In the genomic region with DNA sequence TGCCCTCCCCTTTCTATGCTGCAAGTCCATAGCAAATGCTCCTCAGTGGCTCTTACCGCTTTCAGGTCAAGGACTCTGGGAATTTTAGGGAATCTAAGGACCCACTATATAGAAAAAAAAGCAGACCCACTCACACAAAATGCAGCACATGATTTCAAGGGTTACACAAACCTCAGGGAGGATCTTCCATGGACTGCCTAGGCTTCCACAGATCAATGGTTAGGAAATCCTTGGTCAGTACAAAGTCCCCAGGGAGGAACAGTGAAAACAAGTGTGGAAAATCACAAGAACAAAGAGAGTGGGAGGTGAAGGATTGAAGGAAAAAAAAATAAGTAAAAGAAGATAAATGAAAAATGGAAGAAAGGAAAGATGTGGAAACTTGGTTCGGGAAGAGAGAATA, we compare ENCODE assay signal across 18 cellular contexts.
A peak's percentile ranks its signal among the peaks of the same experiment; 100 is the strongest.
DNase-seq lines count a peak whose midpoint lies in the region; ATAC-seq and TF ChIP-seq lines count a peak whose summit lies in the region.
"Had no signal": no experiment of that assay in that cellular context is flagged by ENCODE, and none has a peak within 500 bp of the region (broad histone marks: within the 10 kb centered on the region; RNA-seq: fewer than 3 reads in every experiment).

No MANE protein-coding gene starts in this region.

- no peak overlapping the region for H3K4me3 Mint-ChIP-seq in activated naive CD4-positive, alpha-beta T cell treated with anti-CD3 and anti-CD28 coated beads, Interleukin-2, amount 10 ng/mL, durations not matched to agents 7 days and 5 days
- no peak overlapping the region for H3K4me3 Mint-ChIP-seq in neural progenitor cell
- H3K4me3 Mint-ChIP-seq in activated T-helper 1 cell treated with anti-CD3 and anti-CD28 coated beads, Interleukin-12 subunit alpha, Interleukin-12 subunit beta, Interleukin-2, Interleukin-4 antibody, amounts not matched to agents 30 ng/mL and 10 ng/mL and 1 ng/mL, durations not matched to agents 14 hours and 24 hours and 36 hours = no peak overlapping the region
- H3K4me3 Mint-ChIP-seq in stimulated activated naive B cell treated with anti-CD40 and anti-IgM and Interleukin-4, amounts not matched to agents 10 μg/mL and 1 μg/mL and 100 μg/mL, for 72 hours = no peak overlapping the region
- H3K4me3 Mint-ChIP-seq: CD8-positive, alpha-beta memory T cell; GM23338 had no signal

- peaks cover 30% of the 10 kb centered on the region for H3K4me1 Mint-ChIP-seq in activated naive CD4-positive, alpha-beta T cell treated with anti-CD3 and anti-CD28 coated beads, Interleukin-2, amount 10 ng/mL, durations not matched to agents 7 days and 5 days
- no peaks in the 10 kb centered on the region for H3K4me1 Mint-ChIP-seq in neural progenitor cell
- H3K4me1 Mint-ChIP-seq in activated T-helper 1 cell treated with anti-CD3 and anti-CD28 coated beads, Interleukin-12 subunit alpha, Interleukin-12 subunit beta, Interleukin-2, Interleukin-4 antibody, amounts not matched to agents 30 ng/mL and 10 ng/mL and 1 ng/mL, durations not matched to agents 14 hours and 24 hours and 36 hours (ENCODE audit: low read depth) = peaks cover 10% of the 10 kb centered on the region
- H3K4me1 Mint-ChIP-seq in stimulated activated naive B cell treated with anti-CD40 and anti-IgM and Interleukin-4, amounts not matched to agents 10 μg/mL and 1 μg/mL and 100 μg/mL, for 72 hours = no peaks in the 10 kb centered on the region
- H3K4me1 Mint-ChIP-seq: CD8-positive, alpha-beta memory T cell had no signal

- peaks cover 20% of the 10 kb centered on the region for H3K9me3 Mint-ChIP-seq in activated naive CD4-positive, alpha-beta T cell treated with anti-CD3 and anti-CD28 coated beads, Interleukin-2, amount 10 ng/mL, durations not matched to agents 7 days and 5 days
- peaks cover 2% of the 10 kb centered on the region for H3K9me3 Mint-ChIP-seq in neural progenitor cell
- H3K9me3 Mint-ChIP-seq in activated T-helper 1 cell treated with anti-CD3 and anti-CD28 coated beads, Interleukin-12 subunit alpha, Interleukin-12 subunit beta, Interleukin-2, Interleukin-4 antibody, amounts not matched to agents 30 ng/mL and 10 ng/mL and 1 ng/mL, durations not matched to agents 14 hours and 24 hours and 36 hours = peaks cover 5% of the 10 kb centered on the region
- H3K9me3 Mint-ChIP-seq in stimulated activated naive B cell treated with anti-CD40 and anti-IgM and Interleukin-4, amounts not matched to agents 10 μg/mL and 1 μg/mL and 100 μg/mL, for 72 hours = peaks cover 0 to 2% of the 10 kb centered on the region in 2 donors
- H3K9me3 Mint-ChIP-seq: GM23338 had no signal

- H3K27ac ChIP-seq in neural progenitor cell = peak overlapping the region; percentile 34
- H3K27ac ChIP-seq: 22Rv1, BLaER1 had no signal

- no peak for DNase-seq in activated naive CD4-positive, alpha-beta T cell treated with anti-CD3 and anti-CD28 coated beads, Interleukin-2, amount 10 ng/mL, durations not matched to agents 7 days and 5 days
- no peak for DNase-seq in activated naive CD4-positive, alpha-beta T cell treated with Interleukin-2 at 50 U/mL for 16 hours
- DNase-seq in left lobe of liver (ENCODE audit: low spot score) (peak; percentile 63), neural progenitor cell (ENCODE audit: low spot score) (no peak)
- DNase-seq in activated CD4-positive, CD25-positive, alpha-beta regulatory T cell treated with anti-CD3 and anti-CD28 coated beads, Interleukin-2, amount 50 U/mL, for 72 hours = no peak
- DNase-seq in activated T-helper 1 cell treated with anti-CD3 and anti-CD28 coated beads, Interleukin-12 subunit alpha, Interleukin-12 subunit beta, Interleukin-2, Interleukin-4 antibody, amounts not matched to agents 30 ng/mL and 10 ng/mL and 1 ng/mL, durations not matched to agents 14 hours and 24 hours and 36 hours (ENCODE audit: low spot score) = no peak
- no peak for DNase-seq in stimulated activated naive B cell treated with anti-CD40 and anti-IgM and Interleukin-4, amounts not matched to agents 10 μg/mL and 1 μg/mL and 100 μg/mL, for 72 hours
- DNase-seq: AML-193; Caco-2; CD8-positive, alpha-beta memory T cell; DND-41; GDM1; H7; IMR-90 had no signal

- no peaks in the 10 kb centered on the region for H4K20me1 ChIP-seq in neural progenitor cell (ENCODE audit: low read depth)
- H4K20me1 ChIP-seq: BLaER1 had no signal

- no peaks in the 10 kb centered on the region for H3K36me3 ChIP-seq in neural progenitor cell
- H3K36me3 ChIP-seq: BLaER1 had no signal

- peaks cover 16% of the 10 kb centered on the region for H3K4me1 ChIP-seq in neural progenitor cell
- H3K4me1 ChIP-seq: BLaER1, Caco-2 had no signal

- no peak overlapping the region for H3K4me3 ChIP-seq in neural progenitor cell
- H3K4me3 ChIP-seq: BLaER1, GM23338 had no signal

- no peaks in the 10 kb centered on the region for H3K27me3 ChIP-seq in neural progenitor cell
- H3K27me3 ChIP-seq: BLaER1 had no signal

- intact Hi-C loops in activated T-helper 1 cell treated with anti-CD3 and anti-CD28 coated beads, Interleukin-12 subunit alpha, Interleukin-12 subunit beta, Interleukin-2, Interleukin-4 antibody, amounts not matched to agents 30 ng/mL and 10 ng/mL and 1 ng/mL, durations not matched to agents 14 hours and 24 hours and 36 hours (cut with micrococcal nuclease) = no loop called here

- H3K27me3 Mint-ChIP-seq in activated naive CD4-positive, alpha-beta T cell treated with anti-CD3 and anti-CD28 coated beads, Interleukin-2, amount 10 ng/mL, durations not matched to agents 7 days and 5 days = no peaks in the 10 kb centered on the region
- H3K27me3 Mint-ChIP-seq in neural progenitor cell (ENCODE audit: insufficient read depth, low read depth) = no peaks in the 10 kb centered on the region
- H3K27me3 Mint-ChIP-seq in activated T-helper 1 cell treated with anti-CD3 and anti-CD28 coated beads, Interleukin-12 subunit alpha, Interleukin-12 subunit beta, Interleukin-2, Interleukin-4 antibody, amounts not matched to agents 30 ng/mL and 10 ng/mL and 1 ng/mL, durations not matched to agents 14 hours and 24 hours and 36 hours (ENCODE audit: insufficient read depth) = no peaks in the 10 kb centered on the region
- no peaks in the 10 kb centered on the region for H3K27me3 Mint-ChIP-seq in stimulated activated naive B cell treated with anti-CD40 and anti-IgM and Interleukin-4, amounts not matched to agents 10 μg/mL and 1 μg/mL and 100 μg/mL, for 72 hours
- H3K27me3 Mint-ChIP-seq: CD8-positive, alpha-beta memory T cell had no signal

- no peaks in the 10 kb centered on the region for H3K79me2 ChIP-seq in neural progenitor cell (ENCODE audit: low read depth)

- H3K9ac ChIP-seq in neural progenitor cell = no peak overlapping the region
- H3K9ac ChIP-seq: BLaER1 had no signal

- CTCF ChIA-PET in activated naive CD4-positive, alpha-beta T cell treated with anti-CD3 and anti-CD28 coated beads, Interleukin-2, amount 10 ng/mL, durations not matched to agents 7 days and 5 days (lab: Charles Lee) = no interaction called here

- peak; percentile 89 for ATAC-seq in left lobe of liver
- ATAC-seq in HG03442 (IDR thresholded peaks at IDR 0.05; ENCODE audit: unreplicated experiment) = no peak
- no peak for ATAC-seq in stimulated activated naive B cell treated with anti-CD40 and anti-IgM and Interleukin-4, amounts not matched to agents 10 μg/mL and 1 μg/mL and 100 μg/mL, for 72 hours (replicated peaks)
- ATAC-seq: GM23338 had no signal

- no peaks in the 10 kb centered on the region for H3K9me3 ChIP-seq in neural progenitor cell (ENCODE audit: low read depth)
- H3K9me3 ChIP-seq: BLaER1, Caco-2 had no signal

- no peak for TF ChIP-seq CTCF in neural progenitor cell (IDR thresholded peaks at IDR 0.05)

- peaks cover 19% of the 10 kb centered on the region for H3K36me3 Mint-ChIP-seq in activated naive CD4-positive, alpha-beta T cell treated with anti-CD3 and anti-CD28 coated beads, Interleukin-2, amount 10 ng/mL, durations not matched to agents 7 days and 5 days
- no peaks in the 10 kb centered on the region for H3K36me3 Mint-ChIP-seq in neural progenitor cell
- H3K36me3 Mint-ChIP-seq in activated T-helper 1 cell treated with anti-CD3 and anti-CD28 coated beads, Interleukin-12 subunit alpha, Interleukin-12 subunit beta, Interleukin-2, Interleukin-4 antibody, amounts not matched to agents 30 ng/mL and 10 ng/mL and 1 ng/mL, durations not matched to agents 14 hours and 24 hours and 36 hours (ENCODE audit: low read depth) = no peaks in the 10 kb centered on the region
- no peaks in the 10 kb centered on the region for H3K36me3 Mint-ChIP-seq in stimulated activated naive B cell treated with anti-CD40 and anti-IgM and Interleukin-4, amounts not matched to agents 10 μg/mL and 1 μg/mL and 100 μg/mL, for 72 hours
- H3K36me3 Mint-ChIP-seq: CD8-positive, alpha-beta memory T cell had no signal

- H3F3A ChIP-seq in neural progenitor cell (ENCODE audit: low read depth) = peaks cover 11% of the 10 kb centered on the region

- no peak overlapping the region for H3K4me2 ChIP-seq in neural progenitor cell
- H3K4me2 ChIP-seq: BLaER1, GM23338 had no signal

- H2AFZ ChIP-seq in neural progenitor cell (replicated peaks) = no peak overlapping the region

- H3K27ac Mint-ChIP-seq in activated naive CD4-positive, alpha-beta T cell treated with anti-CD3 and anti-CD28 coated beads, Interleukin-2, amount 10 ng/mL, durations not matched to agents 7 days and 5 days = peak overlapping the region; percentile 3
- no peak overlapping the region for H3K27ac Mint-ChIP-seq in neural progenitor cell
- H3K27ac Mint-ChIP-seq in activated T-helper 1 cell treated with anti-CD3 and anti-CD28 coated beads, Interleukin-12 subunit alpha, Interleukin-12 subunit beta, Interleukin-2, Interleukin-4 antibody, amounts not matched to agents 30 ng/mL and 10 ng/mL and 1 ng/mL, durations not matched to agents 14 hours and 24 hours and 36 hours = no peak overlapping the region
- no peak overlapping the region for H3K27ac Mint-ChIP-seq in stimulated activated naive B cell treated with anti-CD40 and anti-IgM and Interleukin-4, amounts not matched to agents 10 μg/mL and 1 μg/mL and 100 μg/mL, for 72 hours
- H3K27ac Mint-ChIP-seq: CD8-positive, alpha-beta memory T cell; GM23338 had no signal
